Comparison of ENCODE assay signal across 1 cellular context in the genomic region with DNA sequence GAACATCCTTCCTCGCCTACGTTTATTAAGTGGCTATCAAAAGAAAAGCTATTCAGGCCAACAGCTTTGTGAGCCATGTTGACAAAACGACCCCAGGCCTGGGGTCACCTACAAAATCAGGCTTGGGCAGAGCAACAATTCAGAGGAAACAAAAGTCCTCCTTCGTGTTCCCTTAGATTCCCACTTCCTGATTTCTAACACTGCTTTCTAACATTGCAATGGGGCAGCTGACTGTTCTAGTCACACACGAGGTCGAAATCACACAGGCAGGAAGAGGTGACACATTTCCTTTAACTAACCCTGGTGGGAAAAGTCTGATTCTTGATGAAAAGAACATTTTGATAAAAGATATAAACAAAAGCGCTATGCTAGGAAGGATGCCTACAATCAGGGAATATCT.
A peak's percentile ranks its signal among the peaks of the same experiment; 100 is the strongest.
TF ChIP-seq lines count a peak whose summit lies in the region.

No MANE protein-coding gene starts in this region.

TF ChIP-seq in GM12878, 131 proteins besides CTCF, POLR2A, EP300 and RAD21:
- no peak for TF ChIP-seq RBBP5 (conservative IDR thresholded peaks at IDR 0.05)
- no peak for TF ChIP-seq MTA2 (IDR thresholded peaks at IDR 0.05; ENCODE audit: low read depth)
- TF ChIP-seq, protein P1, sequence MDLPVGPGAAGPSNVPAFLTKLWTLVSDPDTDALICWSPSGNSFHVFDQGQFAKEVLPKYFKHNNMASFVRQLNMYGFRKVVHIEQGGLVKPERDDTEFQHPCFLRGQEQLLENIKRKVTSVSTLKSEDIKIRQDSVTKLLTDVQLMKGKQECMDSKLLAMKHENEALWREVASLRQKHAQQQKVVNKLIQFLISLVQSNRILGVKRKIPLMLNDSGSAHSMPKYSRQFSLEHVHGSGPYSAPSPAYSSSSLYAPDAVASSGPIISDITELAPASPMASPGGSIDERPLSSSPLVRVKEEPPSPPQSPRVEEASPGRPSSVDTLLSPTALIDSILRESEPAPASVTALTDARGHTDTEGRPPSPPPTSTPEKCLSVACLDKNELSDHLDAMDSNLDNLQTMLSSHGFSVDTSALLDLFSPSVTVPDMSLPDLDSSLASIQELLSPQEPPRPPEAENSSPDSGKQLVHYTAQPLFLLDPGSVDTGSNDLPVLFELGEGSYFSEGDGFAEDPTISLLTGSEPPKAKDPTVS (IDR thresholded peaks at IDR 0.05; ENCODE audit: low read depth, low read length): no peak
- TF ChIP-seq, protein P2, sequence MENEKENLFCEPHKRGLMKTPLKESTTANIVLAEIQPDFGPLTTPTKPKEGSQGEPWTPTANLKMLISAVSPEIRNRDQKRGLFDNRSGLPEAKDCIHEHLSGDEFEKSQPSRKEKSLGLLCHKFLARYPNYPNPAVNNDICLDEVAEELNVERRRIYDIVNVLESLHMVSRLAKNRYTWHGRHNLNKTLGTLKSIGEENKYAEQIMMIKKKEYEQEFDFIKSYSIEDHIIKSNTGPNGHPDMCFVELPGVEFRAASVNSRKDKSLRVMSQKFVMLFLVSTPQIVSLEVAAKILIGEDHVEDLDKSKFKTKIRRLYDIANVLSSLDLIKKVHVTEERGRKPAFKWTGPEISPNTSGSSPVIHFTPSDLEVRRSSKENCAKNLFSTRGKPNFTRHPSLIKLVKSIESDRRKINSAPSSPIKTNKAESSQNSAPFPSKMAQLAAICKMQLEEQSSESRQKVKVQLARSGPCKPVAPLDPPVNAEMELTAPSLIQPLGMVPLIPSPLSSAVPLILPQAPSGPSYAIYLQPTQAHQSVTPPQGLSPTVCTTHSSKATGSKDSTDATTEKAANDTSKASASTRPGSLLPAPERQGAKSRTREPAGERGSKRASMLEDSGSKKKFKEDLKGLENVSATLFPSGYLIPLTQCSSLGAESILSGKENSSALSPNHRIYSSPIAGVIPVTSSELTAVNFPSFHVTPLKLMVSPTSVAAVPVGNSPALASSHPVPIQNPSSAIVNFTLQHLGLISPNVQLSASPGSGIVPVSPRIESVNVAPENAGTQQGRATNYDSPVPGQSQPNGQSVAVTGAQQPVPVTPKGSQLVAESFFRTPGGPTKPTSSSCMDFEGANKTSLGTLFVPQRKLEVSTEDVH (IDR thresholded peaks at IDR 0.05; ENCODE audit: low read depth, partially characterized antibody): no peak
- TF ChIP-seq RB1 (IDR thresholded peaks at IDR 0.05; ENCODE audit: borderline replicate concordance): no peak
- TF ChIP-seq SPI1 (IDR thresholded peaks at IDR 0.05; ENCODE audit: borderline replicate concordance, insufficient read depth, low read depth, low read length): 0 out of 2 replicates have a peak, but pooled peaks have one; percentile 20
- TF ChIP-seq GABPA (IDR thresholded peaks at IDR 0.05; ENCODE audit: low read depth): no peak
TF ChIP-seq in GM12878: peak in this region for 1.
